8 cellular contexts compared by ENCODE assay signal in the genomic region with DNA sequence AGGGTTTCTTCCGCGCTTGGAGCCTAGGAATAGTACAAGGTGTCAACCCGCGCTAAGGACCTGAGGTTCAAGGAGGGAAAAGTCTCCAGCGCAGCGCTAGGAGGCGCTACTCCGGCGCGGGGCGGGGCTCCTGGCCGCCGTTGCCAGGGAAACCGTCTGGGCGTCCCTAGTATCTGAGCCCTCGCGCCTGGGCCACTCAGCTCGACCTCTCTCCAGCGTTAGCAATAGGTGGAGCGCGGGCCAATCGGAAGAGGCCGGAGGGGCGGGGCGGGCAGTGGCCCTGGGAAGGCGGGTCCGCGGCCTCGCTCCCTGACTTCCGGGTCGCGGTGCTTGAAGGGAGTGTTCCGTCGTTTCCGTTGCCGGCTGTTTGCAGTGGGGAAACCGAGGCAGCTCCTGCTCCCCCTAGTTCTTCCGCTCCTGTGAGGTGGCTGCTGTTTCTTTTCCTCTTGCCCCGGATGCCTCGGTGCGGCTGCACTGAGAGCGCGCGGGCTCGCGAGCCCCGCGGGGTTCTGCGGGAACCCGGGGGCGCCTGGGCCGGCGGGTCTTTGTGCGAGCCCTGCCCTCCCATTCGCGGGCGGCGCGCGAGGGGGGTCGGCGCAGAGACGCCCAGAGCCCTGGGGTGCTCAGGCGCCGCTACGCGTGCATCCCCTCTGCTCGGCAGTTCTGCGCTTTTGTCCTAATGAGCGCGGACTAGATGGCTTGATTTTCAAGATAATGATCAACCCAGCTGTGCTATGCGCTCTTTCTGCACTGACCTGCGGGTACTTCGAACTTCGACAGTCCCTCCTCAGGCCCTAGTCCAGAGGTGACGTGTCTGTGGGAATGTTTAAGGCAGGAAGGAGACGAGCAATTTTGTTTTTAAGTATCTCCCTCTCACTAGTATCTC.
DNase-seq lines count a peak whose midpoint lies in the region; ATAC-seq and TF ChIP-seq lines count a peak whose summit lies in the region.

TSS of gene ELMOD2 (plus strand) at position 312 of the 886 bp plus-strand sequence. CDS start 1,261 bp downstream, outside the sequence.

- in situ Hi-C loops in GM18951 (cut with MboI; ENCODE audit: low sequenced_read_pairs, unreplicated experiment) = no loop called here

- peak; percentile 92 for DNase-seq in AG09319 (ENCODE audit: extremely low read depth, low read depth)
- peak; percentile 91 for DNase-seq in NCI-H345 treated with DMSO at 0.1 percent for 48 hours (lab: John Stamatoyannopoulos, UW; ENCODE audit: unreplicated experiment)
- peak; percentile 96 for DNase-seq in activated CD4-positive, CD25-positive, alpha-beta regulatory T cell treated with anti-CD3 and anti-CD28 coated beads, Interleukin-2, amount 50 U/mL, for 16 hours (ENCODE audit: low read depth, low spot score)
- DNase-seq in cerebellar cortex (ENCODE audit: low spot score) = peak; percentile 99
- DNase-seq in islet precursor cell = peak; percentile 99
- peak; percentile 92 to 96 for DNase-seq in stimulated activated CD4-positive, alpha-beta T cell treated with anti-CD3 and anti-CD28 coated beads, Interleukin-15, amount 100 ng/mL, for 1 hour (ENCODE audit: low read depth in 1 of 2, low spot score in 1 of 2)

- TF ChIP-seq CTCF in AG09319 (IDR thresholded peaks at IDR 0.05; ENCODE audit: low read depth, low read length) = peak; percentile 96

- TF ChIP-seq POLR2A in GM18951 (IDR thresholded peaks at IDR 0.05; ENCODE audit: extremely low read depth, insufficient read depth, insufficient read length) = peak; percentile 89

- peak; percentile 100 for ATAC-seq in HG03280 (IDR thresholded peaks at IDR 0.05; ENCODE audit: unreplicated experiment)

Comparison
In these comparisons a context has a peak if more than half of its experiments do, and no peak if none do; other contexts are left out.
1. Peak in every context shown above with its lines: DNase-seq and ATAC-seq.